23 cellular contexts compared by ENCODE assay signal in the genomic region with DNA sequence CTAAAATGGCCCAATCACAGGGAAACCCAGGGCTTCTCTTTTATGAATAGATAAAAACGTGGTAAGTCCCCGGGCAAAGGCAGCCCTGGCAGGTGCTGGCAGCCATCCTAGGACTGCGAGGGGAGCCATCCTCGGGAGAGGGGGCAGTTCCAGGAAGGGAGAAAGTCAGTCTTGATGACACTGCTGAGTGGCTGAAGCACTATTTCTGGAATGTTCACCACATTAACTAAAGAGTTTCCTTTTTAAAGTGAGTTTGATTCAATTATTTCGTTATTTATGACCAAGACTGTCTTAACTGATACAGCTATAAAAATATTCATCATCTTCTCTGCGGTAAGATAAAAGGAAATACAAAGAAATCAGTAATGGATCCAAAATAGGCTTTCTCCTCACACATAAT. TPM values are rescaled to one million over a fixed set of nuclear protein-coding genes. Genes with fewer than 3 reads are reported as not detected.
"Had no signal": no experiment of that assay in that cellular context is flagged by ENCODE, and none has a peak within 500 bp of the region (broad histone marks: within the 10 kb centered on the region; RNA-seq: fewer than 3 reads in every experiment).

No MANE protein-coding gene starts in this region.

- H3K36me3 ChIP-seq: lower lobe of right lung, tibial nerve, uterus had no signal

- DNase-seq: activated CD4-positive, alpha-beta T cell treated with anti-CD3 and anti-CD28 coated beads, Interleukin-2, amount 50 U/mL, for 1 hour; activated CD4-positive, CD25-positive, alpha-beta regulatory T cell treated with anti-CD3 and anti-CD28 coated beads, Interleukin-2, amount 50 U/mL, for 72 hours; activated CD8-positive, alpha-beta memory T cell treated with anti-CD3 and anti-CD28 coated beads for 24 hours; activated gamma-delta T cell; body of pancreas; central memory CD4-positive, alpha-beta T cell; foreskin keratinocyte; left cardiac atrium; lower lobe of right lung; retina; T-helper 2 cell; uterus had no signal

- H3K4me1 Mint-ChIP-seq: activated naive CD4-positive, alpha-beta T cell treated with anti-CD3 and anti-CD28 coated beads, Interleukin-2, amount 50 U/mL, for 24 hours had no signal

- H3K4me2 ChIP-seq: hepatocyte had no signal

- H3K4me1 ChIP-seq: body of pancreas, foreskin keratinocyte, lower lobe of right lung, tibial nerve, uterus had no signal

- H3K79me2 ChIP-seq: hepatocyte had no signal

- H3K4me3 Mint-ChIP-seq: activated naive CD4-positive, alpha-beta T cell treated with anti-CD3 and anti-CD28 coated beads, Interleukin-2, amount 50 U/mL, for 24 hours; natural killer cell treated with Interleukin-12 subunit alpha and Interleukin-12 subunit beta and Interleukin-15 and Interleukin-18, amount 100 ng/mL, for 72 hours; stimulated activated naive CD8-positive, alpha-beta T cell treated with anti-CD3 and anti-CD28 coated beads, Interleukin-15, Interleukin-2, amounts not matched to agents 100 ng/mL and 50 ng/mL, for 24 hours had no signal

- ATAC-seq: body of pancreas; foreskin keratinocyte; lower lobe of right lung; natural killer cell treated with Interleukin-12 subunit alpha and Interleukin-12 subunit beta and Interleukin-15 and Interleukin-18, amount 100 ng/mL, for 72 hours had no signal

- H3K36me3 Mint-ChIP-seq: activated naive CD4-positive, alpha-beta T cell treated with anti-CD3 and anti-CD28 coated beads, Interleukin-2, amount 50 U/mL, for 24 hours; natural killer cell treated with Interleukin-12 subunit alpha and Interleukin-12 subunit beta and Interleukin-15 and Interleukin-18, amount 100 ng/mL, for 72 hours had no signal

- H2AFZ ChIP-seq: hepatocyte had no signal

- H3K4me3 ChIP-seq: body of pancreas, coronary artery, hepatocyte, lower lobe of right lung, tibial nerve, uterus had no signal

- H3K9me3 Mint-ChIP-seq: activated naive CD4-positive, alpha-beta T cell treated with anti-CD3 and anti-CD28 coated beads, Interleukin-2, amount 50 U/mL, for 24 hours; natural killer cell treated with Interleukin-12 subunit alpha and Interleukin-12 subunit beta and Interleukin-15 and Interleukin-18, amount 100 ng/mL, for 72 hours; stimulated activated naive CD8-positive, alpha-beta T cell treated with anti-CD3 and anti-CD28 coated beads, Interleukin-15, Interleukin-2, amounts not matched to agents 100 ng/mL and 50 ng/mL, for 24 hours had no signal

- H3K27ac ChIP-seq: body of pancreas, coronary artery, foreskin keratinocyte, hepatocyte, lower lobe of right lung, tibial nerve, uterus, VCaP had no signal

- H3K9me3 ChIP-seq: body of pancreas, lower lobe of right lung, tibial nerve, uterus had no signal

- H3K27me3 ChIP-seq: body of pancreas, foreskin keratinocyte, hepatocyte, tibial nerve, uterus had no signal

- H3K27ac Mint-ChIP-seq: activated naive CD4-positive, alpha-beta T cell treated with anti-CD3 and anti-CD28 coated beads, Interleukin-2, amount 50 U/mL, for 24 hours; natural killer cell treated with Interleukin-12 subunit alpha and Interleukin-12 subunit beta and Interleukin-15 and Interleukin-18, amount 100 ng/mL, for 72 hours; stimulated activated naive CD8-positive, alpha-beta T cell treated with anti-CD3 and anti-CD28 coated beads, Interleukin-15, Interleukin-2, amounts not matched to agents 100 ng/mL and 50 ng/mL, for 24 hours had no signal

RNA-seq across cellular contexts. Expression of a gene that starts 20.4 kb away (rescaled TPM):
- total RNA-seq: epithelial cell of proximal tubule; fibroblast of lung; foreskin keratinocyte; lower lobe of right lung; mesenteric fat pad; natural killer cell treated with Interleukin-12 subunit alpha and Interleukin-12 subunit beta and Interleukin-15 and Interleukin-18, amount 100 ng/mL, for 72 hours; posterior vena cava; tibial nerve; uterus had no signal
- polyA plus RNA-seq: fibroblast of lung, foreskin keratinocyte had no signal
